14 cellular contexts compared by ENCODE assay signal in the genomic region with DNA sequence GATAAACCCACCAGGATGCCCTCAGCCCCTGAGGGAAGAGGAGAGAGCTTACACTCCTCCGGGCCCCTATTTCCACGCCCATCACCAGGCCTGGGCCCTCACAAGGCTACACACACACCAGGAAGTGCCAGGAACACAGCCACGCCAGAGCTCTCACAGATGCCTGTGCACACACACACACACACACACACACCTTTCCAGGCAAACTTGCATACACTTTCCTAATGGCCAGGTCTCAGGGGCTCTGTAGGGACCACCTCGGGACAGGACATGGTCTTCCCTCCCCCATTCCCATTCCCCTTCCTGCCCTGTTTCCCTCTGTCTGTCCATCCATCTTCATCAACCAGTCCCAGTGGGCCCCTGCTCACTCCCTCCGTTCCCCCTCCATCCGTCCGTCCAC. TPM values are rescaled to one million over a fixed set of nuclear protein-coding genes. Genes with fewer than 3 reads are reported as not detected.
DNase-seq lines count a peak whose midpoint lies in the region; ATAC-seq and TF ChIP-seq lines count a peak whose summit lies in the region.
"Had no signal": no experiment of that assay in that cellular context is flagged by ENCODE, and none has a peak within 500 bp of the region (broad histone marks: within the 10 kb centered on the region; RNA-seq: fewer than 3 reads in every experiment).

No MANE protein-coding gene starts in this region.

- CTCF ChIA-PET in HEK293 (lab: Yijun Ruan, JAX): interaction anchor here (0.6 to 1.7 kb wide), 3 partner anchors 21 to 371 kb away, joined by 3 to 5 read pairs (median 3); no protein-coding TSS in a partner anchor
- CTCF ChIA-PET in activated CD4-positive, alpha-beta memory T cell treated with anti-CD3 and anti-CD28 coated beads, Interleukin-2, amount 10 ng/mL, durations not matched to agents 7 days and 5 days (lab: Charles Lee): no interaction called here

- no peak for ATAC-seq in body of pancreas
- ATAC-seq in naive thymus-derived CD8-positive, alpha-beta T cell: no peak
- ATAC-seq: left lung had no signal

- intact Hi-C loops in body of pancreas (cut with DNase I): no loop called here

- H3K36me3 Mint-ChIP-seq in naive thymus-derived CD8-positive, alpha-beta T cell: no peaks in the 10 kb centered on the region
- no peaks in the 10 kb centered on the region for H3K36me3 Mint-ChIP-seq in activated CD4-positive, alpha-beta memory T cell treated with anti-CD3 and anti-CD28 coated beads, Interleukin-2, amount 10 ng/mL, durations not matched to agents 7 days and 5 days (ENCODE audit: low read depth)

- H3K4me3 Mint-ChIP-seq in naive thymus-derived CD8-positive, alpha-beta T cell: peak overlapping the region in 6 of 10 donors; percentile 16 to 51 (median 28)
- H3K4me3 Mint-ChIP-seq in activated CD4-positive, alpha-beta memory T cell treated with anti-CD3 and anti-CD28 coated beads, Interleukin-2, amount 10 ng/mL, durations not matched to agents 7 days and 5 days: no peak overlapping the region
- H3K4me3 Mint-ChIP-seq: activated naive CD4-positive, alpha-beta T cell treated with anti-CD3 and anti-CD28 coated beads for 36 hours had no signal

- no peak overlapping the region for H3K27ac Mint-ChIP-seq in naive thymus-derived CD8-positive, alpha-beta T cell
- no peak overlapping the region for H3K27ac Mint-ChIP-seq in activated CD4-positive, alpha-beta memory T cell treated with anti-CD3 and anti-CD28 coated beads, Interleukin-2, amount 10 ng/mL, durations not matched to agents 7 days and 5 days
- H3K27ac Mint-ChIP-seq: activated naive CD4-positive, alpha-beta T cell treated with anti-CD3 and anti-CD28 coated beads for 36 hours had no signal

- no peak overlapping the region for H3K27ac ChIP-seq in HEK293 (ENCODE audit: extremely low read depth, low read depth, low read length)
- peak overlapping the region; percentile 34 to 73 (median 68) for H3K27ac ChIP-seq in body of pancreas
- H3K27ac ChIP-seq: left lung had no signal

- H3K4me3 ChIP-seq in HEK293 (ENCODE audit: low read depth, low read length) (no peak overlapping the region), body of pancreas (no peak overlapping the region)
- H3K4me3 ChIP-seq: esophagus muscularis mucosa, left lung had no signal

- no peaks in the 10 kb centered on the region for H3K9me3 Mint-ChIP-seq in naive thymus-derived CD8-positive, alpha-beta T cell
- no peaks in the 10 kb centered on the region for H3K9me3 Mint-ChIP-seq in activated CD4-positive, alpha-beta memory T cell treated with anti-CD3 and anti-CD28 coated beads, Interleukin-2, amount 10 ng/mL, durations not matched to agents 7 days and 5 days
- H3K9me3 Mint-ChIP-seq: activated naive CD4-positive, alpha-beta T cell treated with anti-CD3 and anti-CD28 coated beads for 36 hours had no signal

- no peaks in the 10 kb centered on the region for H3K27me3 ChIP-seq in body of pancreas

- peaks cover 37 to 75% (median 66%) of the 10 kb centered on the region in 4 donors for H3K4me1 Mint-ChIP-seq in naive thymus-derived CD8-positive, alpha-beta T cell
- H3K4me1 Mint-ChIP-seq in activated CD4-positive, alpha-beta memory T cell treated with anti-CD3 and anti-CD28 coated beads, Interleukin-2, amount 10 ng/mL, durations not matched to agents 7 days and 5 days: peaks cover 47% of the 10 kb centered on the region

- TF ChIP-seq CTCF in HEK293 (tag by site-specific recombination; IDR thresholded peaks at IDR 0.05): no peak
- no peak for TF ChIP-seq CTCF in body of pancreas (IDR thresholded peaks at IDR 0.05)

- no peak for TF ChIP-seq POLR2A in body of pancreas (IDR thresholded peaks at IDR 0.05)

- H3K36me3 ChIP-seq in HEK293 (ENCODE audit: control insufficient read depth in 2 of 2, insufficient read depth in 1 of 2, low read length in 2 of 2) (no peaks in the 10 kb centered on the region), body of pancreas (replicated peaks in 1 of 2; ENCODE audit: insufficient read depth in 1 of 2, low read depth in 2 of 2) (no peaks in the 10 kb centered on the region)
- H3K36me3 ChIP-seq: esophagus muscularis mucosa, left lung had no signal

- H3K4me1 ChIP-seq in HEK293 (ENCODE audit: control insufficient read depth, insufficient read depth, low read length): peaks cover 5% of the 10 kb centered on the region
- peaks cover 24% of the 10 kb centered on the region for H3K4me1 ChIP-seq in body of pancreas

- DNase-seq in DMS153 (lab: John Stamatoyannopoulos, UW) (peak; percentile 12), DMS153 treated with DMSO at 0.1 percent for 48 hours (lab: John Stamatoyannopoulos, UW; ENCODE audit: unreplicated experiment) (no peak), body of pancreas (no peak), HPDE6-E6E7 (ENCODE audit: extremely low spot score) (no peak), NCI-H748 (lab: John Stamatoyannopoulos, UW; ENCODE audit: unreplicated experiment) (no peak)
- no peak for DNase-seq in naive thymus-derived CD8-positive, alpha-beta T cell
- no peak for DNase-seq in activated CD4-positive, alpha-beta memory T cell treated with anti-CD3 and anti-CD28 coated beads, Interleukin-2, amount 10 ng/mL, durations not matched to agents 7 days and 5 days
- DNase-seq: activated naive CD4-positive, alpha-beta T cell treated with anti-CD3 and anti-CD28 coated beads for 36 hours; left lung; NCI-H1694 treated with DMSO at 0.1 percent for 48 hours; NCI-H526 treated with DMSO at 0.1 percent for 48 hours; stimulated activated CD4-positive, alpha-beta T cell treated with anti-CD3 and anti-CD28 coated beads, Interleukin-12 subunit alpha, Interleukin-12 subunit beta, amount 100 ng/mL, for 4 hours had no signal

- POLR2A ChIA-PET in HEK293 (lab: Yijun Ruan, JAX): interaction anchor here (1.9 to 3.8 kb wide), 2 partner anchors 9 kb away, joined by 18 to 27 read pairs; a partner anchor contains a TSS
- POLR2A ChIA-PET in naive thymus-derived CD8-positive, alpha-beta T cell (lab: Charles Lee): interaction anchor here (0.9 to 1.7 kb wide), 2 partner anchors 10 kb away, joined by 3 to 4 read pairs; a partner anchor contains a TSS
- POLR2A ChIA-PET in activated CD4-positive, alpha-beta memory T cell treated with anti-CD3 and anti-CD28 coated beads, Interleukin-2, amount 10 ng/mL, durations not matched to agents 7 days and 5 days (lab: Charles Lee): no interaction called here

- no peaks in the 10 kb centered on the region for H3K9me3 ChIP-seq in HEK293 (ENCODE audit: control insufficient read depth, insufficient read depth, low read depth, low read length)
- H3K9me3 ChIP-seq in body of pancreas: no peaks in the 10 kb centered on the region
- H3K9me3 ChIP-seq: esophagus muscularis mucosa, left lung had no signal

- 69 to 75% methylated on average over 7 of the region's 7 CpGs for WGBS in body of pancreas, 2 donors

- H3K27me3 Mint-ChIP-seq in naive thymus-derived CD8-positive, alpha-beta T cell: peaks cover 0 to 2% (median 0%) of the 10 kb centered on the region in 5 donors
- H3K27me3 Mint-ChIP-seq in activated CD4-positive, alpha-beta memory T cell treated with anti-CD3 and anti-CD28 coated beads, Interleukin-2, amount 10 ng/mL, durations not matched to agents 7 days and 5 days: peaks cover 14% of the 10 kb centered on the region

TF ChIP-seq in HEK293, 187 proteins besides CTCF, POLR2A, EP300 and RAD21 (continues in another document):
- TF ChIP-seq ZNF658 (tag by site-specific recombination; IDR thresholded peaks at IDR 0.05) (no peak), ZBTB21 (tag by site-specific recombination; IDR thresholded peaks at IDR 0.05) (no peak)
- TF ChIP-seq, protein P1, sequence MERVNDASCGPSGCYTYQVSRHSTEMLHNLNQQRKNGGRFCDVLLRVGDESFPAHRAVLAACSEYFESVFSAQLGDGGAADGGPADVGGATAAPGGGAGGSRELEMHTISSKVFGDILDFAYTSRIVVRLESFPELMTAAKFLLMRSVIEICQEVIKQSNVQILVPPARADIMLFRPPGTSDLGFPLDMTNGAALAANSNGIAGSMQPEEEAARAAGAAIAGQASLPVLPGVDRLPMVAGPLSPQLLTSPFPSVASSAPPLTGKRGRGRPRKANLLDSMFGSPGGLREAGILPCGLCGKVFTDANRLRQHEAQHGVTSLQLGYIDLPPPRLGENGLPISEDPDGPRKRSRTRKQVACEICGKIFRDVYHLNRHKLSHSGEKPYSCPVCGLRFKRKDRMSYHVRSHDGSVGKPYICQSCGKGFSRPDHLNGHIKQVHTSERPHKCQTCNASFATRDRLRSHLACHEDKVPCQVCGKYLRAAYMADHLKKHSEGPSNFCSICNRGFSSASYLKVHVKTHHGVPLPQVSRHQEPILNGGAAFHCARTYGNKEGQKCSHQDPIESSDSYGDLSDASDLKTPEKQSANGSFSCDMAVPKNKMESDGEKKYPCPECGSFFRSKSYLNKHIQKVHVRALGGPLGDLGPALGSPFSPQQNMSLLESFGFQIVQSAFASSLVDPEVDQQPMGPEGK (tag by site-specific recombination; IDR thresholded peaks at IDR 0.05): peak; percentile 6; the same call in 1 of the 2 replicates
- TF ChIP-seq, protein P2, sequence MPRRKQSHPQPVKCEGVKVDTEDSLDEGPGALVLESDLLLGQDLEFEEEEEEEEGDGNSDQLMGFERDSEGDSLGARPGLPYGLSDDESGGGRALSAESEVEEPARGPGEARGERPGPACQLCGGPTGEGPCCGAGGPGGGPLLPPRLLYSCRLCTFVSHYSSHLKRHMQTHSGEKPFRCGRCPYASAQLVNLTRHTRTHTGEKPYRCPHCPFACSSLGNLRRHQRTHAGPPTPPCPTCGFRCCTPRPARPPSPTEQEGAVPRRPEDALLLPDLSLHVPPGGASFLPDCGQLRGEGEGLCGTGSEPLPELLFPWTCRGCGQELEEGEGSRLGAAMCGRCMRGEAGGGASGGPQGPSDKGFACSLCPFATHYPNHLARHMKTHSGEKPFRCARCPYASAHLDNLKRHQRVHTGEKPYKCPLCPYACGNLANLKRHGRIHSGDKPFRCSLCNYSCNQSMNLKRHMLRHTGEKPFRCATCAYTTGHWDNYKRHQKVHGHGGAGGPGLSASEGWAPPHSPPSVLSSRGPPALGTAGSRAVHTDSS (tag by site-specific recombination; IDR thresholded peaks at IDR 0.05): no peak

RNA-seq across cellular contexts. Expression of a gene that starts 9.7 kb away (rescaled TPM):
- total RNA-seq in body of pancreas: 10 to 100 TPM; 19.5 to 26.7 TPM
- not detected for total RNA-seq in naive thymus-derived CD8-positive, alpha-beta T cell
- polyA plus RNA-seq in naive thymus-derived CD8-positive, alpha-beta T cell: not detected
- not detected for total RNA-seq in activated CD4-positive, alpha-beta memory T cell treated with anti-CD3 and anti-CD28 coated beads, Interleukin-2, amount 10 ng/mL, durations not matched to agents 7 days and 5 days

RNA-seq across cellular contexts. Expression of a gene that starts 46.9 kb away (rescaled TPM):
- total RNA-seq in body of pancreas: 10 to 100 TPM; 15.3 to 31.3 TPM
- 10 to 100 TPM; 11.9 to 12.7 TPM for total RNA-seq in naive thymus-derived CD8-positive, alpha-beta T cell
- 1 to 10 TPM; 6.4 to 8.9 (median 7.7) TPM for polyA plus RNA-seq in naive thymus-derived CD8-positive, alpha-beta T cell
- 1 to 10 TPM; 6.9 to 7.6 TPM for total RNA-seq in activated CD4-positive, alpha-beta memory T cell treated with anti-CD3 and anti-CD28 coated beads, Interleukin-2, amount 10 ng/mL, durations not matched to agents 7 days and 5 days

Comparison
In these comparisons a context has a peak if more than half of its experiments do, and no peak if none do; other contexts are left out.
1. RNA of a gene that starts 9.7 kb away (total RNA-seq): 19.5 to 26.7 TPM in body of pancreas; not detected in naive thymus-derived CD8-positive, alpha-beta T cell and not detected in activated CD4-positive, alpha-beta memory T cell treated with anti-CD3 and anti-CD28 coated beads, Interleukin-2, amount 10 ng/mL, durations not matched to agents 7 days and 5 days; every median in the first group is over 10 times any median in the second.